In genomic region chr9:129835860-129836223, GRCh38 we compare ENCODE assay signal across 8 cellular contexts. TPM values are rescaled to one million over a fixed set of nuclear protein-coding genes. Genes with fewer than 3 reads are reported as not detected.
DNase-seq lines count a peak whose midpoint lies in the region; ATAC-seq and TF ChIP-seq lines count a peak whose summit lies in the region.

No MANE protein-coding gene starts in this region.

- peaks cover 19% of the 10 kb centered on the region for H3K36me3 ChIP-seq in SJCRH30
- H3K36me3 ChIP-seq in psoas muscle (ENCODE audit: insufficient read depth in 1 of 2, low read depth in 1 of 2), result peaks cover 0 to 44% of the 10 kb centered on the region in 2 donors

- no peaks in the 10 kb centered on the region for H3K9me3 ChIP-seq in SJCRH30 (replicated peaks)
- no peaks in the 10 kb centered on the region for H3K9me3 ChIP-seq in psoas muscle

- H3K27ac ChIP-seq in SJCRH30 (peak overlapping the region; percentile 30), psoas muscle (peak overlapping the region; percentile 94)

- in situ Hi-C loops in GM13977 (cut with MboI; ENCODE audit: low pct_unique_long_range_greater_than_20kb, low sequenced_read_pairs, unreplicated experiment), result no loop called here

- peak overlapping the region; percentile 88 for H3K4me3 ChIP-seq in SJCRH30
- H3K4me3 ChIP-seq in psoas muscle, result peak overlapping the region; percentile 90

- DNase-seq in DMS 273 (lab: John Stamatoyannopoulos, UW; ENCODE audit: unreplicated experiment) (peak; percentile 50), DMS 273 treated with DMSO at 0.1 percent for 48 hours (lab: John Stamatoyannopoulos, UW) (no peak), SJCRH30 (peak; percentile 45 to 60), fibroblast of gingiva (ENCODE audit: low read depth) (peak; percentile 21), psoas muscle (no peak), GM13977 (ENCODE audit: low spot score) (no peak), NCI-H1092 (lab: John Stamatoyannopoulos, UW) (no peak)

- H3K27me3 ChIP-seq in SJCRH30 (no peaks in the 10 kb centered on the region), psoas muscle (ENCODE audit: insufficient read depth in 3 of 3, low read length in 2 of 3) (no peaks in the 10 kb centered on the region)

- H3K4me1 ChIP-seq in SJCRH30, result peaks cover 6% of the 10 kb centered on the region; the same call in 1 of the 2 replicates
- H3K4me1 ChIP-seq in psoas muscle, result peaks cover 22% of the 10 kb centered on the region

- ATAC-seq in psoas muscle, result peak in 1 of 4 donors; percentile 1
- ATAC-seq in HG03469 (IDR thresholded peaks at IDR 0.05; ENCODE audit: unreplicated experiment), result no peak

- no peak for TF ChIP-seq CTCF in psoas muscle (IDR thresholded peaks at IDR 0.05)
- TF ChIP-seq CTCF in GM13977 (IDR thresholded peaks at IDR 0.05; ENCODE audit: extremely low read depth, insufficient read depth, missing control alignments), result no peak

- WGBS in psoas muscle, 3 donors, result 0 to 1% (median 1%) methylated on average over 19 of the region's 19 CpGs

- intact Hi-C loops in psoas muscle (cut with DNase I), result no loop called here

RNA-seq across cellular contexts. Expression of gene USP20, which starts 0.6 kb away (rescaled TPM):
- 15.1 and 17.0 TPM in 2 replicates for total RNA-seq in SJCRH30 (2014; rRNA removed; shearing (Covaris generic))
- 10 to 100 TPM; 12.6 to 18.4 (median 16.5) TPM for total RNA-seq in psoas muscle
- 10 to 100 TPM in 2 of 3 donors, 1 to 10 TPM in 1; 9.5 to 16.2 (median 11.1) TPM for polyA plus RNA-seq in psoas muscle

RNA-seq across cellular contexts. Expression of gene C9orf78, which starts 0.8 kb away (rescaled TPM):
- total RNA-seq in SJCRH30 (2014; rRNA removed; shearing (Covaris generic)), result 74.1 and 76.0 TPM in 2 replicates
- total RNA-seq in psoas muscle, result 10 to 100 TPM; 37.1 to 53.2 (median 44.5) TPM
- polyA plus RNA-seq in psoas muscle, result 100 to 1,000 TPM in 1 of 3 donors, 10 to 100 TPM in 2; 73.0 to 157 (median 98.0) TPM

RNA-seq across cellular contexts. Expression of gene TOR1A, which starts 11.9 kb away (rescaled TPM):
- 44.7 and 45.6 TPM in 2 replicates for total RNA-seq in SJCRH30 (2014; rRNA removed; shearing (Covaris generic))
- 10 to 100 TPM; 10.4 to 18.5 (median 12.9) TPM for total RNA-seq in psoas muscle
- polyA plus RNA-seq in psoas muscle, result 10 to 100 TPM; 17.9 to 25.4 (median 24.0) TPM

RNA-seq across cellular contexts. Expression of gene TOR1B, which starts 32.9 kb away (rescaled TPM):
- 21.8 and 22.0 TPM in 2 replicates for total RNA-seq in SJCRH30 (2014; rRNA removed; shearing (Covaris generic))
- total RNA-seq in psoas muscle, result 10 to 100 TPM; 13.5 to 15.9 (median 14.3) TPM
- polyA plus RNA-seq in psoas muscle, result 10 to 100 TPM; 13.0 to 30.1 (median 15.9) TPM

Comparison
In these comparisons a context has a peak if more than half of its experiments do, and no peak if none do; other contexts are left out.
1. DNase-seq: peak in DMS 273 (single experiment), SJCRH30 (2 of 2) and fibroblast of gingiva (single experiment); none in DMS 273 treated with DMSO at 0.1 percent for 48 hours (single experiment), psoas muscle (0 of 2), GM13977 (single experiment) and NCI-H1092 (single experiment).